In genomic region chr2:30912056-30912455, GRCh38 we compare ENCODE assay signal across 30 cellular contexts.
"Had no signal": no experiment of that assay in that cellular context is flagged by ENCODE, and none has a peak within 500 bp of the region (broad histone marks: within the 10 kb centered on the region; RNA-seq: fewer than 3 reads in every experiment).

No MANE protein-coding gene starts in this region.

- H3K9me3 Mint-ChIP-seq: immature natural killer cell; natural killer cell treated with Interleukin-12 subunit alpha and Interleukin-12 subunit beta and Interleukin-15 and Interleukin-18, amount 100 ng/mL, for 72 hours; stimulated activated naive B cell treated with anti-CD40 and anti-IgM and Interleukin-4, amounts not matched to agents 10 μg/mL and 1 μg/mL and 100 μg/mL, for 72 hours had no signal

- H3K36me3 Mint-ChIP-seq: immature natural killer cell; naive thymus-derived CD4-positive, alpha-beta T cell; natural killer cell treated with Interleukin-12 subunit alpha and Interleukin-12 subunit beta and Interleukin-15 and Interleukin-18, amount 100 ng/mL, for 72 hours; stimulated activated naive B cell treated with anti-CD40 and anti-IgM and Interleukin-4, amounts not matched to agents 10 μg/mL and 1 μg/mL and 100 μg/mL, for 72 hours had no signal

- H3K9me3 ChIP-seq: left lung, mucosa of descending colon, right atrium auricular region, right lobe of liver, stomach, testis, thyroid gland, transverse colon, upper lobe of left lung, vagina had no signal

- H3K4me3 ChIP-seq: left lung, lung, mucosa of descending colon, right atrium auricular region, right lobe of liver, smooth muscle cell, stomach, testis, thyroid gland, transverse colon, upper lobe of left lung, vagina had no signal

- H3K4me1 ChIP-seq: left lung, parathyroid adenoma, right atrium auricular region, right lobe of liver, stomach, testis, thyroid gland, transverse colon, upper lobe of left lung, vagina had no signal

- H3K27me3 Mint-ChIP-seq: stimulated activated naive B cell treated with anti-CD40 and anti-IgM and Interleukin-4, amounts not matched to agents 10 μg/mL and 1 μg/mL and 100 μg/mL, for 72 hours had no signal

- H3K36me3 ChIP-seq: left lung, right atrium auricular region, right lobe of liver, stomach, thyroid gland, transverse colon, upper lobe of left lung, vagina had no signal

- ATAC-seq: left colon; left lung; mucosa of descending colon; naive thymus-derived CD4-positive, alpha-beta T cell; right lobe of liver; stimulated activated naive B cell treated with anti-CD40 and anti-IgM and Interleukin-4, amounts not matched to agents 10 μg/mL and 1 μg/mL and 100 μg/mL, for 72 hours; stimulated activated naive CD8-positive, alpha-beta T cell treated with anti-CD3 and anti-CD28 coated beads, Interleukin-15, Interleukin-2, amounts not matched to agents 100 U/mL and 50 U/mL, for 24 hours had no signal

- H3K4me1 Mint-ChIP-seq: immature natural killer cell; naive thymus-derived CD4-positive, alpha-beta T cell; stimulated activated naive B cell treated with anti-CD40 and anti-IgM and Interleukin-4, amounts not matched to agents 10 μg/mL and 1 μg/mL and 100 μg/mL, for 72 hours had no signal

- H2AFZ ChIP-seq: parathyroid adenoma had no signal

- DNase-seq: hypothalamus; immature natural killer cell; kidney; left colon; left lung; mesendoderm; midbrain; mucosa of descending colon; naive thymus-derived CD4-positive, alpha-beta T cell; nucleus accumbens; right lobe of liver; stimulated activated CD4-positive, alpha-beta T cell treated with anti-CD3 and anti-CD28 coated beads, Interleukin-1b, Interleukin-23, amount 100 ng/mL, for 48 hours; stimulated activated CD4-positive, alpha-beta T cell treated with anti-CD3 and anti-CD28 coated beads, Interleukin-2, amount 100 ng/mL, for 48 hours; stimulated activated CD4-positive, alpha-beta T cell treated with anti-CD3 and anti-CD28 coated beads, Interleukin-4, amount 100 ng/mL, for 4 hours; stimulated activated CD8-positive, alpha-beta memory T cell treated with anti-CD3 and anti-CD28 coated beads, Interleukin-4, amount 100 ng/mL, for 48 hours; stimulated activated naive B cell treated with anti-CD40 and anti-IgM and Interleukin-4, amounts not matched to agents 10 μg/mL and 1 μg/mL and 100 μg/mL, for 72 hours; stimulated activated naive CD8-positive, alpha-beta T cell treated with anti-CD3 and anti-CD28 coated beads, Interleukin-15, Interleukin-2, amounts not matched to agents 100 U/mL and 50 U/mL, for 24 hours; stomach; testis; thyroid gland; transverse colon; upper lobe of left lung had no signal

- H3K27me3 ChIP-seq: left lung, right atrium auricular region, right lobe of liver, stomach, testis, thyroid gland, transverse colon, upper lobe of left lung, vagina had no signal

- FAIRE-seq: islet of Langerhans, kidney had no signal

- H3K27ac Mint-ChIP-seq: immature natural killer cell; naive thymus-derived CD4-positive, alpha-beta T cell; natural killer cell treated with Interleukin-12 subunit alpha and Interleukin-12 subunit beta and Interleukin-15 and Interleukin-18, amount 100 ng/mL, for 72 hours; progenitor cell of endocrine pancreas; stimulated activated naive B cell treated with anti-CD40 and anti-IgM and Interleukin-4, amounts not matched to agents 10 μg/mL and 1 μg/mL and 100 μg/mL, for 72 hours had no signal

- H3K4me2 ChIP-seq: smooth muscle cell had no signal

- H3K27ac ChIP-seq: left lung, parathyroid adenoma, right atrium auricular region, right lobe of liver, stomach, testis, thyroid gland, transverse colon, upper lobe of left lung, vagina had no signal

- H3K9ac ChIP-seq: parathyroid adenoma had no signal

- H3K4me3 Mint-ChIP-seq: immature natural killer cell; naive thymus-derived CD4-positive, alpha-beta T cell; natural killer cell treated with Interleukin-12 subunit alpha and Interleukin-12 subunit beta and Interleukin-15 and Interleukin-18, amount 100 ng/mL, for 72 hours; stimulated activated naive B cell treated with anti-CD40 and anti-IgM and Interleukin-4, amounts not matched to agents 10 μg/mL and 1 μg/mL and 100 μg/mL, for 72 hours had no signal
